ENCODE assay signal across 11 cellular contexts in genomic region chr5:56094579-56095361, GRCh38.
A peak's percentile ranks its signal among the peaks of the same experiment; 100 is the strongest.
DNase-seq lines count a peak whose midpoint lies in the region; ATAC-seq, FAIRE-seq and TF ChIP-seq lines count a peak whose summit lies in the region.
"Had no signal": no experiment of that assay in that cellular context is flagged by ENCODE, and none has a peak within 500 bp of the region (broad histone marks: within the 10 kb centered on the region; RNA-seq: fewer than 3 reads in every experiment).

No MANE protein-coding gene starts in this region.

- no peaks in the 10 kb centered on the region for H3K9me3 ChIP-seq in K562 (replicated peaks; ENCODE audit: control insufficient read depth, insufficient read depth, low read depth, low read length)
- no peaks in the 10 kb centered on the region for H3K9me3 ChIP-seq in right cardiac atrium (ENCODE audit: control insufficient read depth, low read length)

- H3K27ac ChIP-seq in K562 (ENCODE audit: extremely low read depth, low read depth, low read length), result no peak overlapping the region
- no peak overlapping the region for H3K27ac ChIP-seq in right cardiac atrium (ENCODE audit: low read length)
- H3K27ac ChIP-seq: 22Rv1 had no signal

- H3K4me3 Mint-ChIP-seq in T-helper 1 cell treated with Interleukin-12 subunit alpha and Interleukin-12 subunit beta and Interleukin-4 antibody, amounts not matched to agents 30 μg/mL and 1 μg/mL, for 36 hours, result peak overlapping the region; percentile 26
- no peak overlapping the region for H3K4me3 Mint-ChIP-seq in activated T-helper 2 cell treated with anti-CD3 and anti-CD28 coated beads, Interferon-gamma antibody, Interleukin-2, Interleukin-4, amounts not matched to agents 10 μg/mL and 5 μg/mL and 100 μg/mL, durations not matched to agents 14 hours and 24 hours and 36 hours (ENCODE audit: low read depth)

- no peaks in the 10 kb centered on the region for H3K79me2 ChIP-seq in K562 (ENCODE audit: control insufficient read depth, insufficient read depth, low read length)

- H4K20me1 ChIP-seq in K562 (replicated peaks; ENCODE audit: control insufficient read depth, insufficient read depth, low read length), result no peaks in the 10 kb centered on the region

- POLR2A ChIA-PET in K562 (lab: Yijun Ruan, JAX), result interaction anchor here (0.6 to 2.0 kb wide), 6 partner anchors 8 to 917 kb away, joined by 3 to 4 read pairs (median 3); no protein-coding TSS in a partner anchor

- FAIRE-seq in K562 (lab: Jason Lieb, UNC) (no peak), urothelium cell line (lab: Jason Lieb, UNC) (peak; percentile 65)

- ATAC-seq in K562 (no peak), right cardiac atrium (no peak), GM21737 (IDR thresholded peaks at IDR 0.05; ENCODE audit: unreplicated experiment) (no peak)

- H3K36me3 Mint-ChIP-seq in T-helper 1 cell treated with Interleukin-12 subunit alpha and Interleukin-12 subunit beta and Interleukin-4 antibody, amounts not matched to agents 30 μg/mL and 1 μg/mL, for 36 hours (ENCODE audit: low read depth), result peaks cover 14% of the 10 kb centered on the region
- H3K36me3 Mint-ChIP-seq in activated T-helper 2 cell treated with anti-CD3 and anti-CD28 coated beads, Interferon-gamma antibody, Interleukin-2, Interleukin-4, amounts not matched to agents 10 μg/mL and 5 μg/mL and 100 μg/mL, durations not matched to agents 14 hours and 24 hours and 36 hours (ENCODE audit: low read depth), result peaks cover 10% of the 10 kb centered on the region

- H3K4me1 ChIP-seq in K562 (replicated peaks in 1 of 2; ENCODE audit: control insufficient read depth in 2 of 2, insufficient read depth in 2 of 2, low read length in 2 of 2) (peaks cover 0 to 6% of the 10 kb centered on the region in 2 experiments; a peak in 1 of 5 replicates), right cardiac atrium (ENCODE audit: control insufficient read depth, insufficient read depth, low read length) (peaks cover 4% of the 10 kb centered on the region)

- no peak overlapping the region for H3K9ac ChIP-seq in K562 (ENCODE audit: insufficient read depth in 1 of 2, low read depth in 2 of 2, low read length in 2 of 2)

- H3K4me1 Mint-ChIP-seq in T-helper 1 cell treated with Interleukin-12 subunit alpha and Interleukin-12 subunit beta and Interleukin-4 antibody, amounts not matched to agents 30 μg/mL and 1 μg/mL, for 36 hours (ENCODE audit: low read depth), result peaks cover 66% of the 10 kb centered on the region
- peaks cover 53% of the 10 kb centered on the region for H3K4me1 Mint-ChIP-seq in activated T-helper 2 cell treated with anti-CD3 and anti-CD28 coated beads, Interferon-gamma antibody, Interleukin-2, Interleukin-4, amounts not matched to agents 10 μg/mL and 5 μg/mL and 100 μg/mL, durations not matched to agents 14 hours and 24 hours and 36 hours (ENCODE audit: low read depth)

- CTCF ChIA-PET in K562 (lab: Yijun Ruan, JAX; ENCODE audit: low intra/inter-chr PET ratio), result interaction anchor here (0.7 kb wide), 1 partner anchor 10 kb away, joined by 3 read pairs; no protein-coding TSS in a partner anchor

- no peak overlapping the region for H3K4me2 ChIP-seq in K562 (ENCODE audit: insufficient read depth, low read length)

- H3K4me3 ChIP-seq in K562, result no peak overlapping the region
- H3K4me3 ChIP-seq in right cardiac atrium (ENCODE audit: low read length), result no peak overlapping the region
- H3K4me3 ChIP-seq: lung had no signal

- H3K9me3 Mint-ChIP-seq in T-helper 1 cell treated with Interleukin-12 subunit alpha and Interleukin-12 subunit beta and Interleukin-4 antibody, amounts not matched to agents 30 μg/mL and 1 μg/mL, for 36 hours, result no peaks in the 10 kb centered on the region
- no peaks in the 10 kb centered on the region for H3K9me3 Mint-ChIP-seq in activated T-helper 2 cell treated with anti-CD3 and anti-CD28 coated beads, Interferon-gamma antibody, Interleukin-2, Interleukin-4, amounts not matched to agents 10 μg/mL and 5 μg/mL and 100 μg/mL, durations not matched to agents 14 hours and 24 hours and 36 hours

- in situ Hi-C loops in K562 (cut with MboI), result no loop called here

- H3K27me3 ChIP-seq in K562 (ENCODE audit: control insufficient read depth in 2 of 2, insufficient read depth in 2 of 2, low read length in 2 of 2) (no peaks in the 10 kb centered on the region), right cardiac atrium (ENCODE audit: control insufficient read depth, insufficient read depth) (no peaks in the 10 kb centered on the region)

- TF ChIP-seq POLR2A in K562 (conservative IDR thresholded peaks at IDR 0.05), result no peak

- 75% methylated on average over 10 of the region's 10 CpGs for WGBS in K562 (ENCODE audit: insufficient coverage, low coverage, missing lambda C conversion rate)
- 96% methylated on average over 10 of the region's 10 CpGs for WGBS in right cardiac atrium

- no peaks in the 10 kb centered on the region for H3K36me3 ChIP-seq in K562 (ENCODE audit: control insufficient read depth, insufficient read depth, low read length)

- no peaks in the 10 kb centered on the region for H3K27me3 Mint-ChIP-seq in T-helper 1 cell treated with Interleukin-12 subunit alpha and Interleukin-12 subunit beta and Interleukin-4 antibody, amounts not matched to agents 30 μg/mL and 1 μg/mL, for 36 hours (ENCODE audit: low read depth)
- no peaks in the 10 kb centered on the region for H3K27me3 Mint-ChIP-seq in activated T-helper 2 cell treated with anti-CD3 and anti-CD28 coated beads, Interferon-gamma antibody, Interleukin-2, Interleukin-4, amounts not matched to agents 10 μg/mL and 5 μg/mL and 100 μg/mL, durations not matched to agents 14 hours and 24 hours and 36 hours (ENCODE audit: low read depth)

- intact Hi-C loops in K562 (cut with micrococcal nuclease) (no loop called here), right cardiac atrium (cut with DNase I) (no loop called here)
- intact Hi-C loops in activated T-helper 2 cell treated with anti-CD3 and anti-CD28 coated beads, Interferon-gamma antibody, Interleukin-2, Interleukin-4, amounts not matched to agents 10 μg/mL and 5 μg/mL and 100 μg/mL, durations not matched to agents 14 hours and 24 hours and 36 hours (cut with micrococcal nuclease), result loop anchor here (1.0 to 5.0 kb wide), 4 partner anchors 14 to 100 kb away; partner anchors contain the start of gene IL6ST

- no peak for TF ChIP-seq RAD21 in K562 (CRISPR knock-in tag; conservative IDR thresholded peaks at IDR 0.05 in 1 of 2, IDR thresholded peaks at IDR 0.05 in 1 of 2)

- peak; percentile 62 to 75 for DNase-seq in activated CD4-positive, alpha-beta T cell treated with anti-CD3 and anti-CD28 coated beads for 24 hours (ENCODE audit: low read depth in 2 of 2)
- DNase-seq in activated CD4-positive, alpha-beta T cell treated with anti-CD3 and anti-CD28 coated beads for 1 hour, result no peak
- no peak for DNase-seq in K562 (ENCODE audit: extremely low read depth in 1 of 4, low spot score in 3 of 4)
- no peak for DNase-seq in urothelium cell line (ENCODE audit: low spot score)
- DNase-seq in right cardiac atrium, result no peak
- no peak for DNase-seq in activated T-helper 2 cell treated with anti-CD3 and anti-CD28 coated beads, Interferon-gamma antibody, Interleukin-2, Interleukin-4, amounts not matched to agents 10 μg/mL and 5 μg/mL and 100 μg/mL, durations not matched to agents 14 hours and 24 hours and 36 hours (ENCODE audit: low spot score)
- DNase-seq: NCI-H446 had no signal

- H3K27ac Mint-ChIP-seq in T-helper 1 cell treated with Interleukin-12 subunit alpha and Interleukin-12 subunit beta and Interleukin-4 antibody, amounts not matched to agents 30 μg/mL and 1 μg/mL, for 36 hours, result peak overlapping the region; percentile 77
- H3K27ac Mint-ChIP-seq in activated T-helper 2 cell treated with anti-CD3 and anti-CD28 coated beads, Interferon-gamma antibody, Interleukin-2, Interleukin-4, amounts not matched to agents 10 μg/mL and 5 μg/mL and 100 μg/mL, durations not matched to agents 14 hours and 24 hours and 36 hours, result no peak overlapping the region

- TF ChIP-seq EP300 in K562 (IDR thresholded peaks at IDR 0.05; ENCODE audit: low read length), result no peak

- BruUV-seq in K562 (replicated peaks; lab: Mats Ljungman, UMichigan), result no TSS peak

- H2AFZ ChIP-seq in K562 (ENCODE audit: low read depth, low read length), result peak overlapping the region; percentile 20; the same call in 1 of the 2 replicates

- no peaks in the 10 kb centered on the region for H3K9me1 ChIP-seq in K562 (ENCODE audit: control insufficient read depth, insufficient read depth, low read length)

- no peak for TF ChIP-seq CTCF in K562 (IDR thresholded peaks at IDR 0.05 in 2 of 3, conservative IDR thresholded peaks at IDR 0.05 in 1 of 3; ENCODE audit: insufficient read depth in 2 of 3, low read depth in 1 of 3, low read length in 3 of 3)

TF ChIP-seq in K562, 482 proteins besides CTCF, POLR2A, EP300 and RAD21:
- TF ChIP-seq GATA2 (CRISPR knock-in tag; IDR thresholded peaks at IDR 0.05) (no peak), MTF1 (CRISPR knock-in tag; IDR thresholded peaks at IDR 0.05; ENCODE audit: borderline replicate concordance) (no peak), KAT7 (CRISPR knock-in tag; IDR thresholded peaks at IDR 0.05; ENCODE audit: borderline replicate concordance) (no peak), MTA2 (IDR thresholded peaks at IDR 0.05; ENCODE audit: low read depth) (no peak), ZBTB7A (IDR thresholded peaks at IDR 0.05; ENCODE audit: borderline replicate concordance, control insufficient read depth, low read depth, low read length) (no peak), ZNF354B (CRISPR knock-in tag; IDR thresholded peaks at IDR 0.05) (no peak), ZNF695 (CRISPR knock-in tag; IDR thresholded peaks at IDR 0.05) (no peak), ZNF436 (CRISPR knock-in tag; IDR thresholded peaks at IDR 0.05) (no peak), SMARCC2 (IDR thresholded peaks at IDR 0.05; ENCODE audit: low read depth) (no peak)

Comparison
In these comparisons a context has a peak if more than half of its experiments do, and no peak if none do; other contexts are left out.
1. DNase-seq: peak in activated CD4-positive, alpha-beta T cell treated with anti-CD3 and anti-CD28 coated beads for 24 hours (2 of 2); none in activated CD4-positive, alpha-beta T cell treated with anti-CD3 and anti-CD28 coated beads for 1 hour (single experiment), K562 (0 of 4), urothelium cell line (single experiment), right cardiac atrium (0 of 3) and activated T-helper 2 cell treated with anti-CD3 and anti-CD28 coated beads, Interferon-gamma antibody, Interleukin-2, Interleukin-4, amounts not matched to agents 10 μg/mL and 5 μg/mL and 100 μg/mL, durations not matched to agents 14 hours and 24 hours and 36 hours (single experiment).